8 cellular contexts compared by ENCODE assay signal in genomic region chr11:8910662-8911039, GRCh38. TPM values are rescaled to one million over a fixed set of nuclear protein-coding genes. Genes with fewer than 3 reads are reported as not detected.
A peak's percentile ranks its signal among the peaks of the same experiment; 100 is the strongest.
DNase-seq lines count a peak whose midpoint lies in the region; ATAC-seq and TF ChIP-seq lines count a peak whose summit lies in the region.

No MANE protein-coding gene starts in this region.

- no peaks in the 10 kb centered on the region for H3K9me3 Mint-ChIP-seq in CD4-positive, alpha-beta memory T cell
- no peaks in the 10 kb centered on the region for H3K9me3 Mint-ChIP-seq in stimulated activated effector memory CD8-positive, alpha-beta T cell treated with anti-CD3 and anti-CD28 coated beads, Interleukin-12 subunit alpha, Interleukin-12 subunit beta, amount 100 ng/mL, for 72 hours

- peak overlapping the region; percentile 29 to 79 for H3K4me3 ChIP-seq in CD4-positive, alpha-beta memory T cell (ENCODE audit: low read length in 2 of 2)
- H3K4me3 ChIP-seq in WERI-Rb-1 (ENCODE audit: low read depth, low read length): peak overlapping the region; percentile 54
- H3K4me3 ChIP-seq in right atrium auricular region: peak overlapping the region; percentile 85 to 92

- H3K4me1 Mint-ChIP-seq in CD4-positive, alpha-beta memory T cell: peaks cover 27 to 60% (median 41%) of the 10 kb centered on the region in 4 donors
- peaks cover 44% of the 10 kb centered on the region for H3K4me1 Mint-ChIP-seq in stimulated activated effector memory CD8-positive, alpha-beta T cell treated with anti-CD3 and anti-CD28 coated beads, Interleukin-12 subunit alpha, Interleukin-12 subunit beta, amount 100 ng/mL, for 72 hours

- DNase-seq in CD4-positive, alpha-beta memory T cell: peak in 1 of 5 donors; percentile 18
- DNase-seq in WERI-Rb-1: no peak
- DNase-seq in right atrium auricular region (ENCODE audit: low spot score): no peak
- no peak for DNase-seq in stimulated activated effector memory CD8-positive, alpha-beta T cell treated with anti-CD3 and anti-CD28 coated beads, Interleukin-12 subunit alpha, Interleukin-12 subunit beta, amount 100 ng/mL, for 72 hours (ENCODE audit: low spot score in 2 of 2)
- no peak for DNase-seq in NCI-H2227 (lab: John Stamatoyannopoulos, UW; ENCODE audit: unreplicated experiment)
- DNase-seq in stimulated activated CD4-positive, alpha-beta T cell treated with anti-CD3 and anti-CD28 coated beads, Interleukin-2, amount 100 ng/mL, for 48 hours: no peak

- peak; percentile 17 for ATAC-seq in HG02588 (IDR thresholded peaks at IDR 0.05; ENCODE audit: unreplicated experiment)
- ATAC-seq in stimulated activated effector memory CD8-positive, alpha-beta T cell treated with anti-CD3 and anti-CD28 coated beads, Interleukin-12 subunit alpha, Interleukin-12 subunit beta, amount 100 ng/mL, for 72 hours: peak; percentile 37
- ATAC-seq in HG02623 (IDR thresholded peaks at IDR 0.05; ENCODE audit: unreplicated experiment): no peak

- no peaks in the 10 kb centered on the region for H3K9me3 ChIP-seq in CD4-positive, alpha-beta memory T cell (ENCODE audit: control insufficient read depth in 1 of 2, low read length in 2 of 2)
- no peaks in the 10 kb centered on the region for H3K9me3 ChIP-seq in WERI-Rb-1 (ENCODE audit: severe bottlenecking)
- H3K9me3 ChIP-seq in right atrium auricular region: no peaks in the 10 kb centered on the region

- H3K27ac Mint-ChIP-seq in CD4-positive, alpha-beta memory T cell: peak overlapping the region in 6 of 7 donors; percentile 30 to 94 (median 76)
- peak overlapping the region; percentile 93 for H3K27ac Mint-ChIP-seq in stimulated activated effector memory CD8-positive, alpha-beta T cell treated with anti-CD3 and anti-CD28 coated beads, Interleukin-12 subunit alpha, Interleukin-12 subunit beta, amount 100 ng/mL, for 72 hours

- intact Hi-C loops in CD4-positive, alpha-beta memory T cell (cut with micrococcal nuclease): loop anchor here (2.0 to 5.0 kb wide), 6 partner anchors 92 to 924 kb away; partner anchors contain the start of genes EIF3F, NRIP3, RPL27A and TMEM41B

- peaks cover 0 to 2% of the 10 kb centered on the region in 2 donors for H3K36me3 Mint-ChIP-seq in CD4-positive, alpha-beta memory T cell
- peaks cover 19% of the 10 kb centered on the region for H3K36me3 Mint-ChIP-seq in stimulated activated effector memory CD8-positive, alpha-beta T cell treated with anti-CD3 and anti-CD28 coated beads, Interleukin-12 subunit alpha, Interleukin-12 subunit beta, amount 100 ng/mL, for 72 hours

- H3K36me3 ChIP-seq in CD4-positive, alpha-beta memory T cell (ENCODE audit: insufficient read depth, low read length): no peaks in the 10 kb centered on the region
- H3K36me3 ChIP-seq in WERI-Rb-1 (peaks cover 21% of the 10 kb centered on the region), right atrium auricular region (no peaks in the 10 kb centered on the region)

- CTCF ChIA-PET in CD4-positive, alpha-beta memory T cell (lab: Charles Lee; ENCODE audit: partially characterized antibody): interaction anchor here (0.8 to 2.6 kb wide), 3 partner anchors 49 to 227 kb away, joined by 3 to 17 read pairs (median 5); no protein-coding TSS in a partner anchor

- H3K27ac ChIP-seq in CD4-positive, alpha-beta memory T cell (ENCODE audit: low read depth, low read length): peak overlapping the region; percentile 52
- peak overlapping the region; percentile 45; the same call in 1 of the 2 replicates for H3K27ac ChIP-seq in WERI-Rb-1
- peak overlapping the region; percentile 93 to 97 for H3K27ac ChIP-seq in right atrium auricular region

- peak overlapping the region; percentile 87 to 97 (median 92) for H3K4me3 Mint-ChIP-seq in CD4-positive, alpha-beta memory T cell
- peak overlapping the region; percentile 92 for H3K4me3 Mint-ChIP-seq in stimulated activated effector memory CD8-positive, alpha-beta T cell treated with anti-CD3 and anti-CD28 coated beads, Interleukin-12 subunit alpha, Interleukin-12 subunit beta, amount 100 ng/mL, for 72 hours

- H3K27me3 ChIP-seq in CD4-positive, alpha-beta memory T cell (ENCODE audit: insufficient read depth, low read length): no peaks in the 10 kb centered on the region
- no peaks in the 10 kb centered on the region for H3K27me3 ChIP-seq in WERI-Rb-1 (ENCODE audit: insufficient read depth, low read depth, severe bottlenecking)
- no peaks in the 10 kb centered on the region for H3K27me3 ChIP-seq in right atrium auricular region

- H3K4me1 ChIP-seq in CD4-positive, alpha-beta memory T cell (ENCODE audit: insufficient read depth, low read length): peaks cover 38% of the 10 kb centered on the region
- H3K4me1 ChIP-seq in right atrium auricular region: peaks cover 0 to 40% of the 10 kb centered on the region in 2 donors

- no peaks in the 10 kb centered on the region for H3K27me3 Mint-ChIP-seq in CD4-positive, alpha-beta memory T cell

- POLR2A ChIA-PET in CD4-positive, alpha-beta memory T cell (lab: Charles Lee; ENCODE audit: partially characterized antibody): interaction anchor here (0.6 to 3.1 kb wide), 8 partner anchors 49 to 663 kb away, joined by 3 to 19 read pairs (median 4); partner anchors contain the start of genes NRIP3, RPL27A, TMEM9B and TRIM66

- TF ChIP-seq CTCF in WERI-Rb-1 (IDR thresholded peaks at IDR 0.05; ENCODE audit: low read depth, low read length) (no peak), right atrium auricular region (IDR thresholded peaks at IDR 0.05) (no peak)

RNA-seq across cellular contexts. Expression of gene AKIP1, which starts 0.3 kb away (rescaled TPM):
- 10 to 100 TPM; 13.3 to 14.5 TPM for total RNA-seq in CD4-positive, alpha-beta memory T cell
- polyA plus RNA-seq in CD4-positive, alpha-beta memory T cell: 10 to 100 TPM; 16.5 to 20.2 TPM
- 10 to 100 TPM; 31.8 to 34.7 TPM for total RNA-seq in right atrium auricular region

RNA-seq across cellular contexts. Expression of gene C11orf16, which starts 22.1 kb away (rescaled TPM):
- total RNA-seq in CD4-positive, alpha-beta memory T cell: not detected
- under 1 TPM in 1 of 2 donors, not detected in 1; 0.10 TPM for polyA plus RNA-seq in CD4-positive, alpha-beta memory T cell
- total RNA-seq in right atrium auricular region: not detected

RNA-seq across cellular contexts. Expression of gene ASCL3, which starts 32.2 kb away (rescaled TPM):
- not detected for total RNA-seq in CD4-positive, alpha-beta memory T cell
- polyA plus RNA-seq in CD4-positive, alpha-beta memory T cell: not detected
- not detected for total RNA-seq in right atrium auricular region

RNA-seq across cellular contexts. Expression of gene TMEM9B, which starts 53.6 kb away (rescaled TPM):
- 10 to 100 TPM; 36.8 to 38.9 TPM for total RNA-seq in CD4-positive, alpha-beta memory T cell
- 100 to 1,000 TPM in 1 of 2 donors, 10 to 100 TPM in 1; 97.6 to 164 TPM for polyA plus RNA-seq in CD4-positive, alpha-beta memory T cell
- 10 to 100 TPM; 39.5 to 50.8 TPM for total RNA-seq in right atrium auricular region

Comparison
In these comparisons a context has a peak if more than half of its experiments do, and no peak if none do; other contexts are left out.
1. H3K27ac ChIP-seq: peak in every context shown above with its lines; median percentile 95 in right atrium auricular region; 52 in CD4-positive, alpha-beta memory T cell; 45 in WERI-Rb-1.